Comparison of ENCODE assay signal across 21 cellular contexts in genomic region chr17:16923097-16923903, GRCh38. TPM values are rescaled to one million over a fixed set of nuclear protein-coding genes. Genes with fewer than 3 reads are reported as not detected.
DNase-seq lines count a peak whose midpoint lies in the region; ATAC-seq and TF ChIP-seq lines count a peak whose summit lies in the region.
"Had no signal": no experiment of that assay in that cellular context is flagged by ENCODE, and none has a peak within 500 bp of the region (broad histone marks: within the 10 kb centered on the region; RNA-seq: fewer than 3 reads in every experiment).

No MANE protein-coding gene starts in this region.

- no peak overlapping the region for H3K4me3 Mint-ChIP-seq in activated CD8-positive, alpha-beta T cell treated with anti-CD3 and anti-CD28 coated beads, Interleukin-2, amount 10 ng/mL, durations not matched to agents 7 days and 5 days
- H3K4me3 Mint-ChIP-seq: brain, neural crest cell had no signal

- peak overlapping the region; percentile 1; the same call in 1 of the 2 replicates for H3K27ac ChIP-seq in C4-2B
- H3K27ac ChIP-seq in HEK293 (ENCODE audit: extremely low read depth, low read depth, low read length): no peak overlapping the region
- no peak overlapping the region for H3K27ac ChIP-seq in dorsolateral prefrontal cortex

- intact Hi-C loops in dorsolateral prefrontal cortex (cut with DNase I) (no loop called here), posterior vena cava (cut with DNase I) (no loop called here)

- no peaks in the 10 kb centered on the region for H3K36me3 Mint-ChIP-seq in activated CD8-positive, alpha-beta T cell treated with anti-CD3 and anti-CD28 coated beads, Interleukin-2, amount 10 ng/mL, durations not matched to agents 7 days and 5 days (ENCODE audit: low read depth)
- H3K36me3 Mint-ChIP-seq: brain had no signal

- POLR2A ChIA-PET in HEK293 (lab: Yijun Ruan, JAX): no interaction called here
- POLR2A ChIA-PET in activated CD8-positive, alpha-beta T cell treated with anti-CD3 and anti-CD28 coated beads, Interleukin-2, amount 10 ng/mL, durations not matched to agents 7 days and 5 days (lab: Charles Lee): no interaction called here

- no peaks in the 10 kb centered on the region for H3K9me3 ChIP-seq in HEK293 (ENCODE audit: control insufficient read depth, insufficient read depth, low read depth, low read length)
- H3K9me3 ChIP-seq: mucosa of descending colon had no signal

- no peaks in the 10 kb centered on the region; the same call in 1 of the 2 replicates for H3K4me1 ChIP-seq in HEK293 (ENCODE audit: control insufficient read depth, insufficient read depth, low read length)

- H3K27ac Mint-ChIP-seq in activated CD8-positive, alpha-beta T cell treated with anti-CD3 and anti-CD28 coated beads, Interleukin-2, amount 10 ng/mL, durations not matched to agents 7 days and 5 days: no peak overlapping the region
- H3K27ac Mint-ChIP-seq: brain had no signal

- DNase-seq in dorsolateral prefrontal cortex (peak in 7 of 10 donors; percentile 1 to 41 (median 26)), posterior vena cava (ENCODE audit: low spot score) (peak; percentile 77), Ammon's horn (ENCODE audit: low spot score) (no peak), RPMI8226 (no peak)
- DNase-seq in activated CD8-positive, alpha-beta T cell treated with anti-CD3 and anti-CD28 coated beads, Interleukin-2, amount 10 ng/mL, durations not matched to agents 7 days and 5 days: no peak
- DNase-seq: activated CD4-positive, alpha-beta T cell treated with anti-CD3 and anti-CD28 coated beads, Interleukin-2, amount 50 U/mL, for 4 hours; activated T-cell treated with anti-CD3 and anti-CD28 coated beads, Interleukin-2, amount 50 U/mL, for 48 hours; COR-L47; cortex of kidney; KG1; NCI-H1048 had no signal

- peaks cover 0 to 2% (median 0%) of the 10 kb centered on the region in 45 donors for H3K27me3 ChIP-seq in dorsolateral prefrontal cortex

- H3K9me3 Mint-ChIP-seq in activated CD8-positive, alpha-beta T cell treated with anti-CD3 and anti-CD28 coated beads, Interleukin-2, amount 10 ng/mL, durations not matched to agents 7 days and 5 days (ENCODE audit: insufficient read depth): no peaks in the 10 kb centered on the region
- H3K9me3 Mint-ChIP-seq: neural crest cell had no signal

- H3K4me3 ChIP-seq in HEK293 (ENCODE audit: low read depth, low read length) (no peak overlapping the region), dorsolateral prefrontal cortex (no peak overlapping the region)
- H3K4me3 ChIP-seq: mucosa of descending colon had no signal

- no peaks in the 10 kb centered on the region for H3K36me3 ChIP-seq in HEK293 (ENCODE audit: control insufficient read depth in 2 of 2, insufficient read depth in 1 of 2, low read length in 2 of 2)

- CTCF ChIA-PET in HEK293 (lab: Yijun Ruan, JAX): interaction anchor here (1.7 kb wide), 1 partner anchor 70 kb away, joined by 5 read pairs; no protein-coding TSS in a partner anchor
- CTCF ChIA-PET in activated CD8-positive, alpha-beta T cell treated with anti-CD3 and anti-CD28 coated beads, Interleukin-2, amount 10 ng/mL, durations not matched to agents 7 days and 5 days (lab: Charles Lee): interaction anchor here (2.3 kb wide), 1 partner anchor 67 kb away, joined by 13 read pairs; no protein-coding TSS in a partner anchor

- TF ChIP-seq CTCF in C4-2B (conservative IDR thresholded peaks at IDR 0.05) (no peak), HEK293 (tag by site-specific recombination; IDR thresholded peaks at IDR 0.05) (no peak), dorsolateral prefrontal cortex (IDR thresholded peaks at IDR 0.05 in 54 of 56, conservative IDR thresholded peaks at IDR 0.05 in 2 of 56; ENCODE audit: low read depth in 1 of 56, partially characterized antibody in 56 of 56) (no peak)

- H3K4me1 Mint-ChIP-seq in activated CD8-positive, alpha-beta T cell treated with anti-CD3 and anti-CD28 coated beads, Interleukin-2, amount 10 ng/mL, durations not matched to agents 7 days and 5 days (ENCODE audit: low read depth): no peaks in the 10 kb centered on the region
- H3K4me1 Mint-ChIP-seq: neural crest cell had no signal

- H3K27me3 Mint-ChIP-seq in activated CD8-positive, alpha-beta T cell treated with anti-CD3 and anti-CD28 coated beads, Interleukin-2, amount 10 ng/mL, durations not matched to agents 7 days and 5 days (ENCODE audit: low read depth): no peaks in the 10 kb centered on the region
- H3K27me3 Mint-ChIP-seq: brain had no signal

- ATAC-seq in activated CD8-positive, alpha-beta T cell treated with anti-CD3 and anti-CD28 coated beads, Interleukin-2, amount 10 ng/mL, durations not matched to agents 7 days and 5 days: no peak
- no peak for ATAC-seq in GM19463 (IDR thresholded peaks at IDR 0.05; ENCODE audit: unreplicated experiment)
- ATAC-seq: left colon, mucosa of descending colon had no signal

TF ChIP-seq in HEK293, 187 proteins besides CTCF, POLR2A, EP300 and RAD21:
- TF ChIP-seq, protein P1, sequence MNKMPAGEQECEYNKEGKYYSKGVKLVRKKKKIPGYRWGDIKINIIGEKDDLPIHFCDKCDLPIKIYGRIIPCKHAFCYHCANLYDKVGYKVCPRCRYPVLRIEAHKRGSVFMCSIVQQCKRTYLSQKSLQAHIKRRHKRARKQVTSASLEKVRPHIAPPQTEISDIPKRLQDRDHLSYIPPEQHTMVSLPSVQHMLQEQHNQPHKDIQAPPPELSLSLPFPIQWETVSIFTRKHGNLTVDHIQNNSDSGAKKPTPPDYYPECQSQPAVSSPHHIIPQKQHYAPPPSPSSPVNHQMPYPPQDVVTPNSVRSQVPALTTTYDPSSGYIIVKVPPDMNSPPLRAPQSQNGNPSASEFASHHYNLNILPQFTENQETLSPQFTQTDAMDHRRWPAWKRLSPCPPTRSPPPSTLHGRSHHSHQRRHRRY (tag by site-specific recombination; IDR thresholded peaks at IDR 0.05): no peak
- 0 out of 2 replicates have a peak, but pooled peaks have one; percentile 23 for TF ChIP-seq EGR2 (tag by site-specific recombination; IDR thresholded peaks at IDR 0.05; ENCODE audit: low read depth)
- no peak for TF ChIP-seq MYNN (tag by site-specific recombination; IDR thresholded peaks at IDR 0.05; ENCODE audit: borderline replicate concordance)
- TF ChIP-seq ZFHX2 (tag by site-specific recombination; conservative IDR thresholded peaks at IDR 0.05): peak; percentile 30; the same call in 1 of the 2 replicates
- TF ChIP-seq ZSCAN16 (tag by site-specific recombination; IDR thresholded peaks at IDR 0.05): no peak
- TF ChIP-seq BCL11B (tag by site-specific recombination; IDR thresholded peaks at IDR 0.05; ENCODE audit: low read depth): no peak
- TF ChIP-seq YY1 (tag by site-specific recombination; IDR thresholded peaks at IDR 0.05): no peak
- TF ChIP-seq GLI2 (tag by site-specific recombination; IDR thresholded peaks at IDR 0.05; ENCODE audit: borderline replicate concordance, low read depth): no peak
- TF ChIP-seq WT1 (tag by site-specific recombination; IDR thresholded peaks at IDR 0.05): no peak
- TF ChIP-seq, protein P2, sequence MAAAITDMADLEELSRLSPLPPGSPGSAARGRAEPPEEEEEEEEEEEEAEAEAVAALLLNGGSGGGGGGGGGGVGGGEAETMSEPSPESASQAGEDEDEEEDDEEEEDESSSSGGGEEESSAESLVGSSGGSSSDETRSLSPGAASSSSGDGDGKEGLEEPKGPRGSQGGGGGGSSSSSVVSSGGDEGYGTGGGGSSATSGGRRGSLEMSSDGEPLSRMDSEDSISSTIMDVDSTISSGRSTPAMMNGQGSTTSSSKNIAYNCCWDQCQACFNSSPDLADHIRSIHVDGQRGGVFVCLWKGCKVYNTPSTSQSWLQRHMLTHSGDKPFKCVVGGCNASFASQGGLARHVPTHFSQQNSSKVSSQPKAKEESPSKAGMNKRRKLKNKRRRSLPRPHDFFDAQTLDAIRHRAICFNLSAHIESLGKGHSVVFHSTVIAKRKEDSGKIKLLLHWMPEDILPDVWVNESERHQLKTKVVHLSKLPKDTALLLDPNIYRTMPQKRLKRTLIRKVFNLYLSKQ (tag by site-specific recombination; IDR thresholded peaks at IDR 0.05; ENCODE audit: borderline replicate concordance): no peak

RNA-seq across cellular contexts. Expression of gene TNFRSF13B, which starts 48.6 kb away (rescaled TPM):
- total RNA-seq in dorsolateral prefrontal cortex: under 1 TPM in 4 of 120 experiments, not detected in 116; 0.22 to 0.76 (median 0.41) TPM
- not detected for total RNA-seq in posterior vena cava
- total RNA-seq in activated CD8-positive, alpha-beta T cell treated with anti-CD3 and anti-CD28 coated beads, Interleukin-2, amount 10 ng/mL, durations not matched to agents 7 days and 5 days: not detected
- total RNA-seq: epithelial cell of proximal tubule, frontal cortex, neural crest cell, temporal lobe had no signal

Comparison
In these comparisons a context has a peak if more than half of its experiments do, and no peak if none do; other contexts are left out.
1. DNase-seq: peak in dorsolateral prefrontal cortex (7 of 10) and posterior vena cava (single experiment); none in activated CD8-positive, alpha-beta T cell treated with anti-CD3 and anti-CD28 coated beads, Interleukin-2, amount 10 ng/mL, durations not matched to agents 7 days and 5 days (single experiment), Ammon's horn (single experiment) and RPMI8226 (single experiment).